In the genomic region with DNA sequence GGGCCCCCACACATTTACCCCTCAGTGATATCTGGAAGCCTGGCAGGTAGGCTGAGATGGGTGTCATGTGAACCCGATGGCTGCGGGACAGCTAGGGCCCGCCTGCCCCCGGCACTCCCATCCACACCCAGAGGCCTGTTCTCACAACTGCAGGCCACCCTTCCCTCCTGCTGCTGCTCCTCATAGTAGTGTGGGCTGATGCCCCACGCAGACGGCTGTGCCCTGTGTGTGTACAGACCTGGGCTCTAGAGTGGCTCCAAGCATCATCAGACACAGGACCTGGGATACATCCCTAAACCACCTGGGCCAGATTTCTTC, we compare ENCODE assay signal across 18 cellular contexts. TPM values are rescaled to one million over a fixed set of nuclear protein-coding genes. Genes with fewer than 3 reads are reported as not detected.
A peak's percentile ranks its signal among the peaks of the same experiment; 100 is the strongest.
DNase-seq lines count a peak whose midpoint lies in the region; ATAC-seq, FAIRE-seq and TF ChIP-seq lines count a peak whose summit lies in the region.
"Had no signal": no experiment of that assay in that cellular context is flagged by ENCODE, and none has a peak within 500 bp of the region (broad histone marks: within the 10 kb centered on the region; RNA-seq: fewer than 3 reads in every experiment).

No MANE protein-coding gene starts in this region.

- H3K4me3 ChIP-seq in left ventricle myocardium inferior: no peak overlapping the region
- no peak overlapping the region for H3K4me3 ChIP-seq in Panc1 (ENCODE audit: low read depth in 2 of 2, low read length in 2 of 2)
- no peak overlapping the region for H3K4me3 ChIP-seq in transverse colon
- H3K4me3 ChIP-seq: gastrocnemius medialis, thoracic aorta had no signal

- in situ Hi-C loops in Panc1 (cut with HindIII; ENCODE audit: low pct_unique_long_range_greater_than_20kb, low sequenced_read_pairs): no loop called here
- in situ Hi-C loops in transverse colon (cut with MboI; ENCODE audit: low pct_ligation_motif_present in 1 of 4, low pct_unique_long_range_greater_than_20kb in 1 of 4, low sequenced_read_pairs in 3 of 4): loop anchor here in 3 of 4 donors (25.0 kb wide), 1 partner anchor 91 kb away; no protein-coding TSS in a partner anchor

- intact Hi-C loops in left ventricle myocardium inferior (cut with micrococcal nuclease): no loop called here
- intact Hi-C loops in Right ventricle myocardium superior (cut with DNase I): no loop called here
- intact Hi-C loops in Panc1 (cut with micrococcal nuclease; ENCODE audit: unreplicated experiment): no loop called here
- intact Hi-C loops in transverse colon (cut with DNase I; ENCODE audit: low total_unique reads): no loop called here

- ATAC-seq in Right ventricle myocardium superior (ENCODE audit: poor library complexity) (no peak), Panc1 (peak; percentile 62), left lobe of liver (no peak), HG02884 (IDR thresholded peaks at IDR 0.05; ENCODE audit: unreplicated experiment) (no peak)
- ATAC-seq: activated CD8-positive, alpha-beta T cell treated with anti-CD3 and anti-CD28 coated beads, Interleukin-2, amount 10 ng/mL, durations not matched to agents 7 days and 5 days; gastrocnemius medialis had no signal

- no peak for TF ChIP-seq EP300 in transverse colon (IDR thresholded peaks at IDR 0.05; ENCODE audit: low read depth)

- H3K4me1 ChIP-seq in left ventricle myocardium inferior (peaks cover 74% of the 10 kb centered on the region), Panc1 (ENCODE audit: control insufficient read depth, insufficient read depth, low read length) (no peaks in the 10 kb centered on the region; the same call in 1 of the 2 replicates), transverse colon (peaks cover 0 to under 1% (median 0%) of the 10 kb centered on the region in 4 donors)

- DNase-seq in left ventricle myocardium inferior (no peak), Right ventricle myocardium superior (no peak), Panc1 (ENCODE audit: low read depth, low spot score) (no peak), left lobe of liver (ENCODE audit: low spot score) (peak; percentile 40), transverse colon (peak; percentile 5), DMS114 treated with DMSO at 0.1 percent for 48 hours (lab: John Stamatoyannopoulos, UW; ENCODE audit: unreplicated experiment) (no peak), RCC 7860 (ENCODE audit: low spot score) (no peak)
- DNase-seq: activated CD8-positive, alpha-beta T cell treated with anti-CD3 and anti-CD28 coated beads, Interleukin-2, amount 10 ng/mL, durations not matched to agents 7 days and 5 days; activated gamma-delta T cell treated with Interleukin-2 at 50 U/mL for 16 hours; NCI-H187 treated with DMSO at 0.1 percent for 48 hours; retina; stimulated activated CD4-positive, alpha-beta T cell treated with anti-CD3 and anti-CD28 coated beads, Interleukin-1b, Interleukin-23, amount 100 ng/mL, for 48 hours had no signal

- CTCF ChIA-PET in Panc1 (lab: Charles Lee): no interaction called here

- H3K36me3 ChIP-seq in left ventricle myocardium inferior (no peaks in the 10 kb centered on the region), Panc1 (ENCODE audit: control insufficient read depth, insufficient read depth, low read length) (no peaks in the 10 kb centered on the region), transverse colon (no peaks in the 10 kb centered on the region)
- H3K36me3 ChIP-seq: gastrocnemius medialis, thoracic aorta had no signal

- H3K27ac ChIP-seq in left ventricle myocardium inferior (replicated peaks) (peak overlapping the region; percentile 78), Panc1 (ENCODE audit: low read length) (no peak overlapping the region), transverse colon (no peak overlapping the region)
- H3K27ac ChIP-seq: thoracic aorta had no signal

- no TSS peak for BruUV-seq in Panc1 (replicated peaks; lab: Mats Ljungman, UMichigan)

- H3K9me3 ChIP-seq in left ventricle myocardium inferior (replicated peaks) (peaks cover 15% of the 10 kb centered on the region), Panc1 (ENCODE audit: control insufficient read depth, insufficient read depth, low read depth, low read length) (no peaks in the 10 kb centered on the region), transverse colon (peaks cover 0 to 9% of the 10 kb centered on the region in 2 donors)
- H3K9me3 ChIP-seq: gastrocnemius medialis had no signal

- TF ChIP-seq POLR2A in transverse colon (IDR thresholded peaks at IDR 0.05): no peak

- POLR2A ChIA-PET in Panc1 (lab: Charles Lee): no interaction called here

- no peak for FAIRE-seq in RCC 7860 (lab: Jason Lieb, UNC)

- no peaks in the 10 kb centered on the region for H3K27me3 ChIP-seq in left ventricle myocardium inferior (ENCODE audit: low read depth)
- H3K27me3 ChIP-seq in Panc1 (ENCODE audit: control insufficient read depth, insufficient read depth, low read length): no peaks in the 10 kb centered on the region
- no peaks in the 10 kb centered on the region for H3K27me3 ChIP-seq in transverse colon
- H3K27me3 ChIP-seq: gastrocnemius medialis had no signal

- TF ChIP-seq CTCF in left ventricle myocardium inferior (IDR thresholded peaks at IDR 0.05; ENCODE audit: borderline replicate concordance): no peak
- no peak for TF ChIP-seq CTCF in Panc1 (IDR thresholded peaks at IDR 0.05)
- TF ChIP-seq CTCF in transverse colon (IDR thresholded peaks at IDR 0.05): no peak

- 83% methylated on average over 6 of the region's 6 CpGs; no CpG with 5 or more reads in 1 of the 2 donors for WGBS in transverse colon (ENCODE audit: low coverage in 1 of 2), 2 donors

RNA-seq across cellular contexts. Expression of a gene that starts 13.0 kb away (rescaled TPM):
- total RNA-seq in left ventricle myocardium inferior: 2.9 TPM
- total RNA-seq in Right ventricle myocardium superior: 6.4 TPM
- total RNA-seq in Panc1 (2021; ENCODE audit: unreplicated experiment): 0.28 TPM
- polyA plus RNA-seq in Panc1 (2012; ENCODE audit: insufficient read length): 0.25 TPM
- total RNA-seq in left lobe of liver: 11.4 TPM
- total RNA-seq in transverse colon: under 1 TPM in 2 of 4 donors, not detected in 2; 0.27 to 0.32 TPM
- total RNA-seq: MCF 10A, NCI-H460 had no signal

RNA-seq across cellular contexts. Expression of a gene that starts 35.0 kb away (rescaled TPM):
- total RNA-seq in left ventricle myocardium inferior: not detected
- not detected for total RNA-seq in Right ventricle myocardium superior
- 0.18 TPM for total RNA-seq in Panc1 (2021; ENCODE audit: unreplicated experiment)
- not detected for polyA plus RNA-seq in Panc1 (2012; ENCODE audit: insufficient read length)
- total RNA-seq in left lobe of liver: not detected
- under 1 TPM in 1 of 4 donors, not detected in 3; 0.95 TPM for total RNA-seq in transverse colon
- total RNA-seq: epithelial cell of proximal tubule, gastrocnemius medialis, MCF 10A, NCI-H460, thoracic aorta had no signal

RNA-seq across cellular contexts. Expression of a gene that starts 41.9 kb away (rescaled TPM):
- 0.82 TPM for total RNA-seq in left ventricle myocardium inferior
- 1.5 TPM for total RNA-seq in Right ventricle myocardium superior
- total RNA-seq in Panc1 (2021; ENCODE audit: unreplicated experiment): 4.9 TPM
- polyA plus RNA-seq in Panc1 (2012; ENCODE audit: insufficient read length): 1.9 TPM
- total RNA-seq in left lobe of liver: 0.98 TPM
- 10 to 100 TPM in 1 of 4 donors, 1 to 10 TPM in 2, not detected in 1; 1.6 to 25.1 (median 9.1) TPM for total RNA-seq in transverse colon

Comparison
In these comparisons a context has a peak if more than half of its experiments do, and no peak if none do; other contexts are left out.
1. DNase-seq: peak in left lobe of liver (single experiment) and transverse colon (single experiment); none in left ventricle myocardium inferior (single experiment), Right ventricle myocardium superior (single experiment), Panc1 (single experiment), DMS114 treated with DMSO at 0.1 percent for 48 hours (single experiment) and RCC 7860 (single experiment).